1 cellular context compared by ENCODE assay signal in the genomic region with DNA sequence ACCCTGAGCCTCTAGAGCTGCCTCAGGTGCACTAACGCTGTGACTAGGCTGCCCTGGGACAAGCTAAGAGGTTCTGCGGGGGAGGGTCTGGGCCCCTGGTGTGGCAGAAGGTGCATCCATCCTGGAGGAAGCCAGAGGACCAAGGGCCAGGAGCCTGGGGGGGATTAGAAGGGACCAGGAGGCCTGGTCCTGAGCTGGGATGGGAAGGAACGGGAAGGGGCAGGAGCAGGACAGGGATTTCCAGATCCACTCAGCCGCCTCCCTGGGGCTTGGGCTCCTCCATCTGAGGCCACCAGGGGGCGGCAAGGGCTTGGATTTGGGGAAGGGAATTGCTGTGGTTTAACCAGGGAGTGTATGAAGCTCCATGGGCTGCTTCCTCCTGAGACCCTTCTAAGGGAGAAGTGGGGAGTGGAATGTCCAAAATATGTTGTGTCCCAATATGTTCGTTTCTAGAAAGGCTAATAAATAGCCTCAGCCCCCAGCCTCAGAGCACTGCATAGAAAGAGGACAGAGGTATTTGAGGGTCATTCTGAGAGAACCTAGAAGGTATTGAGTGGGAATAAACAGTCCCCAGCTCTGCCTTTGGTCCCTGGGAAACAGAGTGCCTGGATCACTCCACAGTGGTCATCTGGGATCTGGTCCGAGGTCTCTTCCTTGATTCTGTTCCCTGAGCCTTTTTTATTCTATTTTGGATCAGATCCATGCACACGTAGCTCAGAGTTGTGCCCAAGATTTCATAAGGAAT.
TF ChIP-seq lines count a peak whose summit lies in the region.

No MANE protein-coding gene starts in this region.

TF ChIP-seq in K562, 482 proteins besides CTCF, POLR2A, EP300 and RAD21 (continued from another document and continues in another):
- TF ChIP-seq DDX20 (tag; IDR thresholded peaks at IDR 0.05; ENCODE audit: low read depth) (no peak), IRF2 (CRISPR knock-in tag; IDR thresholded peaks at IDR 0.05) (no peak), BCL6 (CRISPR knock-in tag; IDR thresholded peaks at IDR 0.05) (no peak), RBM39 (optimal IDR thresholded peaks at IDR 0.05; ENCODE audit: low read depth, low read length) (no peak), ETS2 (tag; IDR thresholded peaks at IDR 0.05; ENCODE audit: borderline replicate concordance, poor library complexity, severe bottlenecking) (no peak), ZNF217 (CRISPR knock-in tag; IDR thresholded peaks at IDR 0.05) (no peak), HNRNPK (IDR thresholded peaks at IDR 0.05; ENCODE audit: low read depth, low read length, poor library complexity, severe bottlenecking) (no peak), PHF20 (IDR thresholded peaks at IDR 0.05; ENCODE audit: partially characterized antibody) (no peak), ZFP1 (CRISPR knock-in tag; IDR thresholded peaks at IDR 0.05) (no peak), SAFB2 (IDR thresholded peaks at IDR 0.05; ENCODE audit: borderline replicate concordance, low read depth, low read length, severe bottlenecking) (no peak), FOXM1 (IDR thresholded peaks at IDR 0.05; ENCODE audit: low read depth) (no peak), FOXM1 (CRISPR knock-in tag; IDR thresholded peaks at IDR 0.05; ENCODE audit: low read depth) (no peak), OTX1 (CRISPR knock-in tag; IDR thresholded peaks at IDR 0.05) (peak; percentile 56; the same call in 1 of the 2 replicates), ELF1 (tag; IDR thresholded peaks at IDR 0.05) (no peak), ZNF707 (CRISPR knock-in tag; conservative IDR thresholded peaks at IDR 0.05) (no peak; the same call in 1 of the 2 replicates), SLC30A9 (CRISPR knock-in tag; IDR thresholded peaks at IDR 0.05) (no peak), HSF4 (CRISPR knock-in tag; IDR thresholded peaks at IDR 0.05; ENCODE audit: borderline replicate concordance) (no peak), ZFP30 (CRISPR knock-in tag; IDR thresholded peaks at IDR 0.05; ENCODE audit: borderline replicate concordance) (no peak), HDAC2 (IDR thresholded peaks at IDR 0.05) (no peak), CEBPB (tag; IDR thresholded peaks at IDR 0.05) (no peak), DMBX1 (CRISPR knock-in tag; IDR thresholded peaks at IDR 0.05; ENCODE audit: borderline replicate concordance) (no peak), XRCC4 (IDR thresholded peaks at IDR 0.05; ENCODE audit: extremely low read depth, insufficient read depth, insufficient read length) (no peak), FOXJ3 (CRISPR knock-in tag; IDR thresholded peaks at IDR 0.05) (no peak), XRCC5 (IDR thresholded peaks at IDR 0.05; ENCODE audit: low read depth, low read length) (peak; percentile 100), TGIF2 (CRISPR knock-in tag; IDR thresholded peaks at IDR 0.05) (0 out of 2 replicates have a peak, but pooled peaks have one; percentile 24), ZNF75A (CRISPR knock-in tag; IDR thresholded peaks at IDR 0.05) (no peak), SP1 (CRISPR knock-in tag; IDR thresholded peaks at IDR 0.05) (no peak), SMARCA4 (IDR thresholded peaks at IDR 0.05) (no peak), SMARCE1 (IDR thresholded peaks at IDR 0.05) (no peak), ZNF124 (CRISPR knock-in tag; IDR thresholded peaks at IDR 0.05) (no peak), ZNF695 (CRISPR knock-in tag; IDR thresholded peaks at IDR 0.05) (no peak; the same call in 1 of the 2 replicates)
- TF ChIP-seq, protein P1, sequence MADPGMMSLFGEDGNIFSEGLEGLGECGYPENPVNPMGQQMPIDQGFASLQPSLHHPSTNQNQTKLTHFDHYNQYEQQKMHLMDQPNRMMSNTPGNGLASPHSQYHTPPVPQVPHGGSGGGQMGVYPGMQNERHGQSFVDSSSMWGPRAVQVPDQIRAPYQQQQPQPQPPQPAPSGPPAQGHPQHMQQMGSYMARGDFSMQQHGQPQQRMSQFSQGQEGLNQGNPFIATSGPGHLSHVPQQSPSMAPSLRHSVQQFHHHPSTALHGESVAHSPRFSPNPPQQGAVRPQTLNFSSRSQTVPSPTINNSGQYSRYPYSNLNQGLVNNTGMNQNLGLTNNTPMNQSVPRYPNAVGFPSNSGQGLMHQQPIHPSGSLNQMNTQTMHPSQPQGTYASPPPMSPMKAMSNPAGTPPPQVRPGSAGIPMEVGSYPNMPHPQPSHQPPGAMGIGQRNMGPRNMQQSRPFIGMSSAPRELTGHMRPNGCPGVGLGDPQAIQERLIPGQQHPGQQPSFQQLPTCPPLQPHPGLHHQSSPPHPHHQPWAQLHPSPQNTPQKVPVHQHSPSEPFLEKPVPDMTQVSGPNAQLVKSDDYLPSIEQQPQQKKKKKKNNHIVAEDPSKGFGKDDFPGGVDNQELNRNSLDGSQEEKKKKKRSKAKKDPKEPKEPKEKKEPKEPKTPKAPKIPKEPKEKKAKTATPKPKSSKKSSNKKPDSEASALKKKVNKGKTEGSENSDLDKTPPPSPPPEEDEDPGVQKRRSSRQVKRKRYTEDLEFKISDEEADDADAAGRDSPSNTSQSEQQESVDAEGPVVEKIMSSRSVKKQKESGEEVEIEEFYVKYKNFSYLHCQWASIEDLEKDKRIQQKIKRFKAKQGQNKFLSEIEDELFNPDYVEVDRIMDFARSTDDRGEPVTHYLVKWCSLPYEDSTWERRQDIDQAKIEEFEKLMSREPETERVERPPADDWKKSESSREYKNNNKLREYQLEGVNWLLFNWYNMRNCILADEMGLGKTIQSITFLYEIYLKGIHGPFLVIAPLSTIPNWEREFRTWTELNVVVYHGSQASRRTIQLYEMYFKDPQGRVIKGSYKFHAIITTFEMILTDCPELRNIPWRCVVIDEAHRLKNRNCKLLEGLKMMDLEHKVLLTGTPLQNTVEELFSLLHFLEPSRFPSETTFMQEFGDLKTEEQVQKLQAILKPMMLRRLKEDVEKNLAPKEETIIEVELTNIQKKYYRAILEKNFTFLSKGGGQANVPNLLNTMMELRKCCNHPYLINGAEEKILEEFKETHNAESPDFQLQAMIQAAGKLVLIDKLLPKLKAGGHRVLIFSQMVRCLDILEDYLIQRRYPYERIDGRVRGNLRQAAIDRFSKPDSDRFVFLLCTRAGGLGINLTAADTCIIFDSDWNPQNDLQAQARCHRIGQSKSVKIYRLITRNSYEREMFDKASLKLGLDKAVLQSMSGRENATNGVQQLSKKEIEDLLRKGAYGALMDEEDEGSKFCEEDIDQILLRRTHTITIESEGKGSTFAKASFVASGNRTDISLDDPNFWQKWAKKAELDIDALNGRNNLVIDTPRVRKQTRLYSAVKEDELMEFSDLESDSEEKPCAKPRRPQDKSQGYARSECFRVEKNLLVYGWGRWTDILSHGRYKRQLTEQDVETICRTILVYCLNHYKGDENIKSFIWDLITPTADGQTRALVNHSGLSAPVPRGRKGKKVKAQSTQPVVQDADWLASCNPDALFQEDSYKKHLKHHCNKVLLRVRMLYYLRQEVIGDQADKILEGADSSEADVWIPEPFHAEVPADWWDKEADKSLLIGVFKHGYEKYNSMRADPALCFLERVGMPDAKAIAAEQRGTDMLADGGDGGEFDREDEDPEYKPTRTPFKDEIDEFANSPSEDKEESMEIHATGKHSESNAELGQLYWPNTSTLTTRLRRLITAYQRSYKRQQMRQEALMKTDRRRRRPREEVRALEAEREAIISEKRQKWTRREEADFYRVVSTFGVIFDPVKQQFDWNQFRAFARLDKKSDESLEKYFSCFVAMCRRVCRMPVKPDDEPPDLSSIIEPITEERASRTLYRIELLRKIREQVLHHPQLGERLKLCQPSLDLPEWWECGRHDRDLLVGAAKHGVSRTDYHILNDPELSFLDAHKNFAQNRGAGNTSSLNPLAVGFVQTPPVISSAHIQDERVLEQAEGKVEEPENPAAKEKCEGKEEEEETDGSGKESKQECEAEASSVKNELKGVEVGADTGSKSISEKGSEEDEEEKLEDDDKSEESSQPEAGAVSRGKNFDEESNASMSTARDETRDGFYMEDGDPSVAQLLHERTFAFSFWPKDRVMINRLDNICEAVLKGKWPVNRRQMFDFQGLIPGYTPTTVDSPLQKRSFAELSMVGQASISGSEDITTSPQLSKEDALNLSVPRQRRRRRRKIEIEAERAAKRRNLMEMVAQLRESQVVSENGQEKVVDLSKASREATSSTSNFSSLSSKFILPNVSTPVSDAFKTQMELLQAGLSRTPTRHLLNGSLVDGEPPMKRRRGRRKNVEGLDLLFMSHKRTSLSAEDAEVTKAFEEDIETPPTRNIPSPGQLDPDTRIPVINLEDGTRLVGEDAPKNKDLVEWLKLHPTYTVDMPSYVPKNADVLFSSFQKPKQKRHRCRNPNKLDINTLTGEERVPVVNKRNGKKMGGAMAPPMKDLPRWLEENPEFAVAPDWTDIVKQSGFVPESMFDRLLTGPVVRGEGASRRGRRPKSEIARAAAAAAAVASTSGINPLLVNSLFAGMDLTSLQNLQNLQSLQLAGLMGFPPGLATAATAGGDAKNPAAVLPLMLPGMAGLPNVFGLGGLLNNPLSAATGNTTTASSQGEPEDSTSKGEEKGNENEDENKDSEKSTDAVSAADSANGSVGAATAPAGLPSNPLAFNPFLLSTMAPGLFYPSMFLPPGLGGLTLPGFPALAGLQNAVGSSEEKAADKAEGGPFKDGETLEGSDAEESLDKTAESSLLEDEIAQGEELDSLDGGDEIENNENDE (IDR thresholded peaks at IDR 0.05; ENCODE audit: low read depth, low read length): no peak
- TF ChIP-seq, protein P2, sequence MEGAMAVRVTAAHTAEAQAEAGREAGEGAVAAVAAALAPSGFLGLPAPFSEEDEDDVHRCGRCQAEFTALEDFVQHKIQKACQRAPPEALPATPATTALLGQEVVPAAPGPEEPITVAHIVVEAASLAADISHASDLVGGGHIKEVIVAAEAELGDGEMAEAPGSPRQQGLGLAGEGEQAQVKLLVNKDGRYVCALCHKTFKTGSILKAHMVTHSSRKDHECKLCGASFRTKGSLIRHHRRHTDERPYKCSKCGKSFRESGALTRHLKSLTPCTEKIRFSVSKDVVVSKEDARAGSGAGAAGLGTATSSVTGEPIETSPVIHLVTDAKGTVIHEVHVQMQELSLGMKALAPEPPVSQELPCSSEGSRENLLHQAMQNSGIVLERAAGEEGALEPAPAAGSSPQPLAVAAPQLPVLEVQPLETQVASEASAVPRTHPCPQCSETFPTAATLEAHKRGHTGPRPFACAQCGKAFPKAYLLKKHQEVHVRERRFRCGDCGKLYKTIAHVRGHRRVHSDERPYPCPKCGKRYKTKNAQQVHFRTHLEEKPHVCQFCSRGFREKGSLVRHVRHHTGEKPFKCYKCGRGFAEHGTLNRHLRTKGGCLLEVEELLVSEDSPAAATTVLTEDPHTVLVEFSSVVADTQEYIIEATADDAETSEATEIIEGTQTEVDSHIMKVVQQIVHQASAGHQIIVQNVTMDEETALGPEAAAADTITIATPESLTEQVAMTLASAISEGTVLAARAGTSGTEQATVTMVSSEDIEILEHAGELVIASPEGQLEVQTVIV (CRISPR knock-in tag; IDR thresholded peaks at IDR 0.05; ENCODE audit: borderline replicate concordance): 0 out of 2 replicates have a peak, but pooled peaks have one; percentile 31
- TF ChIP-seq, protein P3, sequence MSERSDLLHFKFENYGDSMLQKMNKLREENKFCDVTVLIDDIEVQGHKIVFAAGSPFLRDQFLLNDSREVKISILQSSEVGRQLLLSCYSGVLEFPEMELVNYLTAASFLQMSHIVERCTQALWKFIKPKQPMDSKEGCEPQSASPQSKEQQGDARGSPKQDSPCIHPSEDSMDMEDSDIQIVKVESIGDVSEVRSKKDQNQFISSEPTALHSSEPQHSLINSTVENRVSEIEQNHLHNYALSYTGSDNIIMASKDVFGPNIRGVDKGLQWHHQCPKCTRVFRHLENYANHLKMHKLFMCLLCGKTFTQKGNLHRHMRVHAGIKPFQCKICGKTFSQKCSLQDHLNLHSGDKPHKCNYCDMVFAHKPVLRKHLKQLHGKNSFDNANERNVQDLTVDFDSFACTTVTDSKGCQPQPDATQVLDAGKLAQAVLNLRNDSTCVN (CRISPR knock-in tag; IDR thresholded peaks at IDR 0.05): peak; percentile 33; the same call in 1 of the 2 replicates
- TF ChIP-seq, protein P4, sequence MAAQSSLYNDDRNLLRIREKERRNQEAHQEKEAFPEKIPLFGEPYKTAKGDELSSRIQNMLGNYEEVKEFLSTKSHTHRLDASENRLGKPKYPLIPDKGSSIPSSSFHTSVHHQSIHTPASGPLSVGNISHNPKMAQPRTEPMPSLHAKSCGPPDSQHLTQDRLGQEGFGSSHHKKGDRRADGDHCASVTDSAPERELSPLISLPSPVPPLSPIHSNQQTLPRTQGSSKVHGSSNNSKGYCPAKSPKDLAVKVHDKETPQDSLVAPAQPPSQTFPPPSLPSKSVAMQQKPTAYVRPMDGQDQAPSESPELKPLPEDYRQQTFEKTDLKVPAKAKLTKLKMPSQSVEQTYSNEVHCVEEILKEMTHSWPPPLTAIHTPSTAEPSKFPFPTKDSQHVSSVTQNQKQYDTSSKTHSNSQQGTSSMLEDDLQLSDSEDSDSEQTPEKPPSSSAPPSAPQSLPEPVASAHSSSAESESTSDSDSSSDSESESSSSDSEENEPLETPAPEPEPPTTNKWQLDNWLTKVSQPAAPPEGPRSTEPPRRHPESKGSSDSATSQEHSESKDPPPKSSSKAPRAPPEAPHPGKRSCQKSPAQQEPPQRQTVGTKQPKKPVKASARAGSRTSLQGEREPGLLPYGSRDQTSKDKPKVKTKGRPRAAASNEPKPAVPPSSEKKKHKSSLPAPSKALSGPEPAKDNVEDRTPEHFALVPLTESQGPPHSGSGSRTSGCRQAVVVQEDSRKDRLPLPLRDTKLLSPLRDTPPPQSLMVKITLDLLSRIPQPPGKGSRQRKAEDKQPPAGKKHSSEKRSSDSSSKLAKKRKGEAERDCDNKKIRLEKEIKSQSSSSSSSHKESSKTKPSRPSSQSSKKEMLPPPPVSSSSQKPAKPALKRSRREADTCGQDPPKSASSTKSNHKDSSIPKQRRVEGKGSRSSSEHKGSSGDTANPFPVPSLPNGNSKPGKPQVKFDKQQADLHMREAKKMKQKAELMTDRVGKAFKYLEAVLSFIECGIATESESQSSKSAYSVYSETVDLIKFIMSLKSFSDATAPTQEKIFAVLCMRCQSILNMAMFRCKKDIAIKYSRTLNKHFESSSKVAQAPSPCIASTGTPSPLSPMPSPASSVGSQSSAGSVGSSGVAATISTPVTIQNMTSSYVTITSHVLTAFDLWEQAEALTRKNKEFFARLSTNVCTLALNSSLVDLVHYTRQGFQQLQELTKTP (IDR thresholded peaks at IDR 0.05; ENCODE audit: low read depth in 1 of 2, partially characterized antibody in 2 of 2): no peak
- TF ChIP-seq, protein P5, sequence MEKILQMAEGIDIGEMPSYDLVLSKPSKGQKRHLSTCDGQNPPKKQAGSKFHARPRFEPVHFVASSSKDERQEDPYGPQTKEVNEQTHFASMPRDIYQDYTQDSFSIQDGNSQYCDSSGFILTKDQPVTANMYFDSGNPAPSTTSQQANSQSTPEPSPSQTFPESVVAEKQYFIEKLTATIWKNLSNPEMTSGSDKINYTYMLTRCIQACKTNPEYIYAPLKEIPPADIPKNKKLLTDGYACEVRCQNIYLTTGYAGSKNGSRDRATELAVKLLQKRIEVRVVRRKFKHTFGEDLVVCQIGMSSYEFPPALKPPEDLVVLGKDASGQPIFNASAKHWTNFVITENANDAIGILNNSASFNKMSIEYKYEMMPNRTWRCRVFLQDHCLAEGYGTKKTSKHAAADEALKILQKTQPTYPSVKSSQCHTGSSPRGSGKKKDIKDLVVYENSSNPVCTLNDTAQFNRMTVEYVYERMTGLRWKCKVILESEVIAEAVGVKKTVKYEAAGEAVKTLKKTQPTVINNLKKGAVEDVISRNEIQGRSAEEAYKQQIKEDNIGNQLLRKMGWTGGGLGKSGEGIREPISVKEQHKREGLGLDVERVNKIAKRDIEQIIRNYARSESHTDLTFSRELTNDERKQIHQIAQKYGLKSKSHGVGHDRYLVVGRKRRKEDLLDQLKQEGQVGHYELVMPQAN (IDR thresholded peaks at IDR 0.05; ENCODE audit: borderline replicate concordance): no peak
